ENCODE assay signal across 17 cellular contexts in the genomic region with DNA sequence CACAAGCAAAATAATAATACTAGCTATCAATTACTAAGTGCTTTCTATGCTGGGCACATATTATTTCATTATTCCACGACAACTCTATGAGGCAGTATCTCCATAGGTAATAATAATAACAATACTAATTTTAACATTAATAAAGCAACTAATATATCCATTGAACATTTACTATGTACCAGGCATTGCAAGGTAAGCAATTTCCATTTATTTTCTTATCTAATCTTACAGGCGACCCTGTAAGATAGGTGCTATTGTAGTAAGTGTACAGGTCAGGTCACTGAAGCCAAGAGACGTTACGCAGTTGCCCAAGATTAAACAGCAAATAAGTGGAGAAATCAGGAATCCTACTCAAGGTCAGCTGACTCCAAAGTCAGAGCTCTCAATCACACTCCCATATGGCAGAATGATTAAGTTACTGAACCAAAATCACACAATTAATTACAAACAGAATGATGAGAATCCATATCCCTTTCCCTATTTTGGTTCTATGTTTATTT.
A peak's percentile ranks its signal among the peaks of the same experiment; 100 is the strongest.
DNase-seq lines count a peak whose midpoint lies in the region; ATAC-seq and TF ChIP-seq lines count a peak whose summit lies in the region.
"Had no signal": no experiment of that assay in that cellular context is flagged by ENCODE, and none has a peak within 500 bp of the region (broad histone marks: within the 10 kb centered on the region; RNA-seq: fewer than 3 reads in every experiment).

No MANE protein-coding gene starts in this region.

- DNase-seq in NCI-H2171 (lab: John Stamatoyannopoulos, UW) (peak; percentile 59), amniotic epithelial cell (ENCODE audit: low read depth) (peak; percentile 26), MM.1S (no peak), thyroid gland (no peak)
- DNase-seq in naive thymus-derived CD8-positive, alpha-beta T cell = no peak
- DNase-seq in stimulated activated naive CD4-positive, alpha-beta T cell (lab: John Stamatoyannopoulos, UW) = no peak
- DNase-seq: activated CD8-positive, alpha-beta memory T cell treated with anti-CD3 and anti-CD28 coated beads, Interleukin-2, amount 50 U/mL, for 4 hours; effector CD4-positive, alpha-beta T cell; GDM1; mucosa of descending colon; NCI-H1092; NCI-H345; right cardiac atrium had no signal

- H3K4me3 ChIP-seq in BLaER1 treated with 17β-estradiol and CSF1 and Interleukin-3, amounts not matched to agents 10 nM and 100 nM = no peak overlapping the region
- no peak overlapping the region for H3K4me3 ChIP-seq in MM.1S (ENCODE audit: low read length)
- no peak overlapping the region for H3K4me3 ChIP-seq in thyroid gland (replicated peaks in 1 of 3)
- H3K4me3 ChIP-seq: HAP-1, mucosa of descending colon had no signal

- no peaks in the 10 kb centered on the region for H3K79me2 ChIP-seq in MM.1S (ENCODE audit: low read length)

- peaks cover 35 to 80% (median 64%) of the 10 kb centered on the region in 11 experiments for H3K36me3 ChIP-seq in BLaER1 treated with 17β-estradiol and CSF1 and Interleukin-3, amounts not matched to agents 10 nM and 100 nM
- H3K36me3 ChIP-seq in MM.1S (replicated peaks; ENCODE audit: insufficient read depth, low read length) (no peaks in the 10 kb centered on the region), thyroid gland (no peaks in the 10 kb centered on the region)
- H3K36me3 ChIP-seq: HAP-1 had no signal

- H3K4me1 Mint-ChIP-seq in naive thymus-derived CD8-positive, alpha-beta T cell = peaks cover 22 to 73% (median 64%) of the 10 kb centered on the region in 4 donors

- H3F3A ChIP-seq in MM.1S (ENCODE audit: insufficient read depth, low read length) = no peaks in the 10 kb centered on the region

- peak overlapping the region in 7 of 10 donors; percentile 5 to 66 (median 51) for H3K4me3 Mint-ChIP-seq in naive thymus-derived CD8-positive, alpha-beta T cell

- peak overlapping the region in 8 of 11 experiments; percentile 31 to 58 (median 51); a peak in 11 of 22 replicates for H3K27ac ChIP-seq in BLaER1 treated with 17β-estradiol and CSF1 and Interleukin-3, amounts not matched to agents 10 nM and 100 nM
- H3K27ac ChIP-seq in MM.1S (ENCODE audit: low read length) (no peak overlapping the region), thyroid gland (no peak overlapping the region)

- 91% methylated on average over 4 of the region's 4 CpGs for WGBS in thyroid gland, 2 donors

- POLR2A ChIA-PET in naive thymus-derived CD8-positive, alpha-beta T cell (lab: Charles Lee) = interaction anchor here (1.0 kb wide), 1 partner anchor 9 kb away, joined by 9 read pairs; no protein-coding TSS in a partner anchor

- H3K27me3 ChIP-seq in BLaER1 treated with 17β-estradiol and CSF1 and Interleukin-3, amounts not matched to agents 10 nM and 100 nM = no peaks in the 10 kb centered on the region
- H3K27me3 ChIP-seq in MM.1S (replicated peaks; ENCODE audit: insufficient read depth, low read length) = no peaks in the 10 kb centered on the region
- H3K27me3 ChIP-seq in thyroid gland = no peaks in the 10 kb centered on the region

- no peaks in the 10 kb centered on the region for H3K9me3 Mint-ChIP-seq in naive thymus-derived CD8-positive, alpha-beta T cell
- H3K9me3 Mint-ChIP-seq: CD4-positive, CD25-positive, alpha-beta regulatory T cell had no signal

- peaks cover 0 to 80% (median 19%) of the 10 kb centered on the region in 11 experiments; a peak in 15 of 22 replicates for H4K20me1 ChIP-seq in BLaER1 treated with 17β-estradiol and CSF1 and Interleukin-3, amounts not matched to agents 10 nM and 100 nM
- no peaks in the 10 kb centered on the region for H4K20me1 ChIP-seq in MM.1S (ENCODE audit: insufficient read depth, low read length)

- TF ChIP-seq CTCF in MM.1S (IDR thresholded peaks at IDR 0.05; ENCODE audit: low read length) = no peak
- TF ChIP-seq CTCF in thyroid gland (IDR thresholded peaks at IDR 0.05) = no peak

- peaks cover 0 to 5% (median 4%) of the 10 kb centered on the region in 3 donors for H3K36me3 Mint-ChIP-seq in naive thymus-derived CD8-positive, alpha-beta T cell

- H3K9ac ChIP-seq in BLaER1 treated with 17β-estradiol and CSF1 and Interleukin-3, amounts not matched to agents 10 nM and 100 nM = no peak overlapping the region
- H3K9ac ChIP-seq in MM.1S (ENCODE audit: low read length) = no peak overlapping the region

- H3K4me1 ChIP-seq in BLaER1 treated with 17β-estradiol and CSF1 and Interleukin-3, amounts not matched to agents 10 nM and 100 nM = peaks cover 35 to 53% (median 46%) of the 10 kb centered on the region in 10 experiments
- H3K4me1 ChIP-seq in MM.1S (ENCODE audit: low read length) = no peaks in the 10 kb centered on the region
- peaks cover 24 to 46% of the 10 kb centered on the region in 2 donors for H3K4me1 ChIP-seq in thyroid gland

- intact Hi-C loops in thyroid gland (cut with DNase I) = no loop called here

- H3K9me3 ChIP-seq in BLaER1 treated with 17β-estradiol and CSF1 and Interleukin-3, amounts not matched to agents 10 nM and 100 nM (replicated peaks in 1 of 11) = 0 out of 22 replicates have a peak, but pooled peaks cover 0 to 4% (median 0%) of the 10 kb centered on the region in 11 experiments
- no peaks in the 10 kb centered on the region for H3K9me3 ChIP-seq in MM.1S (replicated peaks; ENCODE audit: insufficient read depth, low read length)
- H3K9me3 ChIP-seq in thyroid gland = no peaks in the 10 kb centered on the region
- H3K9me3 ChIP-seq: HAP-1, mucosa of descending colon had no signal

- no peaks in the 10 kb centered on the region for H3K27me3 Mint-ChIP-seq in naive thymus-derived CD8-positive, alpha-beta T cell
- H3K27me3 Mint-ChIP-seq: CD4-positive, CD25-positive, alpha-beta regulatory T cell had no signal

- H2AFZ ChIP-seq in MM.1S (ENCODE audit: low read length) = no peak overlapping the region

- peak overlapping the region in 9 of 10 donors; percentile 19 to 88 (median 76) for H3K27ac Mint-ChIP-seq in naive thymus-derived CD8-positive, alpha-beta T cell

- no peak for TF ChIP-seq POLR2A in thyroid gland (IDR thresholded peaks at IDR 0.05)

- no peaks in the 10 kb centered on the region for H3K9me2 ChIP-seq in MM.1S (replicated peaks; ENCODE audit: insufficient read depth, low read length)

- H3K4me2 ChIP-seq in BLaER1 treated with 17β-estradiol and CSF1 and Interleukin-3, amounts not matched to agents 10 nM and 100 nM = peak overlapping the region in 10 of 11 experiments; percentile 39 to 69 (median 57); a peak in 18 of 22 replicates
- H3K4me2 ChIP-seq in MM.1S (ENCODE audit: low read depth, low read length) = no peak overlapping the region

- no peak for ATAC-seq in naive thymus-derived CD8-positive, alpha-beta T cell
- ATAC-seq in GM18498 (IDR thresholded peaks at IDR 0.05; ENCODE audit: unreplicated experiment) = no peak
- ATAC-seq: mucosa of descending colon had no signal

Comparison
In these comparisons a context has a peak if more than half of its experiments do, and no peak if none do; other contexts are left out.
1. H3K27ac ChIP-seq: peak in BLaER1 treated with 17β-estradiol and CSF1 and Interleukin-3, amounts not matched to agents 10 nM and 100 nM (8 of 11); none in MM.1S (single experiment) and thyroid gland (0 of 3).
2. DNase-seq: peak in NCI-H2171 (single experiment) and amniotic epithelial cell (single experiment); none in naive thymus-derived CD8-positive, alpha-beta T cell (0 of 10), MM.1S (single experiment), thyroid gland (0 of 2) and stimulated activated naive CD4-positive, alpha-beta T cell (0 of 6).